ENCODE assay signal across 1 cellular context in the genomic region with DNA sequence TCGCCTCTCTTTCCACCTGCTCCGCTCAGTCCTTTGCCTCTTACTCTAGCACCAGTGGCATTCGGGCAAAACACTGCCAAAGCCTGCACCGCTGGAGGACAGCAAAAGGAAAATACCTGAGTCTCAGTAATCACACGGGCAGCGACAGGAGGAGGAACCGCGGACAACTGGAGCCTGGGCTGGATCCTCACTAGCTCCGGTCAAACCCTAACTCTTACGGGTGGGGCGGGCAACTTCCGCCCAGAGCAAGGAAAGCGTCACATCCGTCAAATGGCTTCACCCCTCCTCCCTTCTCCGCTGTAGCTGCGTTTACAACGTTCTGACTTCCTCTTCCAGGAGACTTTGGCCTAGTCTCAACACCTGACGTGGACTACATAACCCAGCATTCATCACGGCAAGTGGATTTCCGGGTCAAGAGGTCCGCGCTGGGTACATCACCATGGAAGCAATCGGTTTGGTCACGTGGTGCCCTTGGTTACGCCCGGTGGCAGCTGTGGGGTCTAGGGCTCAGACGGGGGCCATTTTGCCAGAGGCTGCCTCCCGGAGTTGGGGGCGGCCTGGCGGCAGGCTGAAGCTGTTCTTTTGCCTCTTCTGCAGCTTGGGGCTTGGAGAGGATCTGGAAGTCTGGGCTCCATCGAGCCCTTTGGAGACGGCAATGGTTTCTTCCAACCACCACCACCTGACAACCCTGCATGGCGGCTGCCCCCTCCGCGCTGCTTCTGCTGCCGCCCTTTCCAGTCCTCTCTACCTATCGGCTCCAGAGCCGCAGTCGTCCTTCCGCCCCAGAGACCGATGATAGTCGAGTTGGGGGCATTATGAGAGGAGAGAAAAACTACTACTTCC.
TF ChIP-seq lines count a peak whose summit lies in the region.

A gene with protein sequence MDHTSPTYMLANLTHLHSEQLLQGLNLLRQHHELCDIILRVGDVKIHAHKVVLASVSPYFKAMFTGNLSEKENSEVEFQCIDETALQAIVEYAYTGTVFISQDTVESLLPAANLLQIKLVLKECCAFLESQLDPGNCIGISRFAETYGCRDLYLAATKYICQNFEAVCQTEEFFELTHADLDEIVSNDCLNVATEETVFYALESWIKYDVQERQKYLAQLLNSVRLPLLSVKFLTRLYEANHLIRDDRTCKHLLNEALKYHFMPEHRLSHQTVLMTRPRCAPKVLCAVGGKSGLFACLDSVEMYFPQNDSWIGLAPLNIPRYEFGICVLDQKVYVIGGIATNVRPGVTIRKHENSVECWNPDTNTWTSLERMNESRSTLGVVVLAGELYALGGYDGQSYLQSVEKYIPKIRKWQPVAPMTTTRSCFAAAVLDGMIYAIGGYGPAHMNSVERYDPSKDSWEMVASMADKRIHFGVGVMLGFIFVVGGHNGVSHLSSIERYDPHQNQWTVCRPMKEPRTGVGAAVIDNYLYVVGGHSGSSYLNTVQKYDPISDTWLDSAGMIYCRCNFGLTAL (minus strand): TSS at position 218 of the 843 bp plus-strand sequence. CDS start 16,019 bp downstream, outside the sequence.
A gene with protein sequence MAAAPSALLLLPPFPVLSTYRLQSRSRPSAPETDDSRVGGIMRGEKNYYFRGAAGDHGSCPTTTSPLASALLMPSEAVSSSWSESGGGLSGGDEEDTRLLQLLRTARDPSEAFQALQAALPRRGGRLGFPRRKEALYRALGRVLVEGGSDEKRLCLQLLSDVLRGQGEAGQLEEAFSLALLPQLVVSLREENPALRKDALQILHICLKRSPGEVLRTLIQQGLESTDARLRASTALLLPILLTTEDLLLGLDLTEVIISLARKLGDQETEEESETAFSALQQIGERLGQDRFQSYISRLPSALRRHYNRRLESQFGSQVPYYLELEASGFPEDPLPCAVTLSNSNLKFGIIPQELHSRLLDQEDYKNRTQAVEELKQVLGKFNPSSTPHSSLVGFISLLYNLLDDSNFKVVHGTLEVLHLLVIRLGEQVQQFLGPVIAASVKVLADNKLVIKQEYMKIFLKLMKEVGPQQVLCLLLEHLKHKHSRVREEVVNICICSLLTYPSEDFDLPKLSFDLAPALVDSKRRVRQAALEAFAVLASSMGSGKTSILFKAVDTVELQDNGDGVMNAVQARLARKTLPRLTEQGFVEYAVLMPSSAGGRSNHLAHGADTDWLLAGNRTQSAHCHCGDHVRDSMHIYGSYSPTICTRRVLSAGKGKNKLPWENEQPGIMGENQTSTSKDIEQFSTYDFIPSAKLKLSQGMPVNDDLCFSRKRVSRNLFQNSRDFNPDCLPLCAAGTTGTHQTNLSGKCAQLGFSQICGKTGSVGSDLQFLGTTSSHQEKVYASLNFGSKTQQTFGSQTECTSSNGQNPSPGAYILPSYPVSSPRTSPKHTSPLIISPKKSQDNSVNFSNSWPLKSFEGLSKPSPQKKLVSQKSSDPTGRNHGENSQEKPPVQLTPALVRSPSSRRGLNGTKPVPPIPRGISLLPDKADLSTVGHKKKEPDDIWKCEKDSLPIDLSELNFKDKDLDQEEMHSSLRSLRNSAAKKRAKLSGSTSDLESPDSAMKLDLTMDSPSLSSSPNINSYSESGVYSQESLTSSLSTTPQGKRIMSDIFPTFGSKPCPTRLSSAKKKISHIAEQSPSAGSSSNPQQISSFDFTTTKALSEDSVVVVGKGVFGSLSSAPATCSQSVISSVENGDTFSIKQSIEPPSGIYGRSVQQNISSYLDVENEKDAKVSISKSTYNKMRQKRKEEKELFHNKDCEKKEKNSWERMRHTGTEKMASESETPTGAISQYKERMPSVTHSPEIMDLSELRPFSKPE (N-terminal part only) (plus strand): TSS at position 461 of the 843 bp plus-strand sequence. CDS start 232 bp downstream, at position 693.

TF ChIP-seq in A549, 52 proteins besides CTCF, POLR2A, EP300 and RAD21 (continued from another document and continues in another):
- TF ChIP-seq SMC3 (IDR thresholded peaks at IDR 0.05) = no peak
- TF ChIP-seq ZNF302 (CRISPR knock-in tag; IDR thresholded peaks at IDR 0.05) = no peak
- 0 out of 2 replicates have a peak, but pooled peaks have one; percentile 14 for TF ChIP-seq MAZ (IDR thresholded peaks at IDR 0.05; ENCODE audit: borderline replicate concordance, low read depth, low read length)
- TF ChIP-seq, protein P1, sequence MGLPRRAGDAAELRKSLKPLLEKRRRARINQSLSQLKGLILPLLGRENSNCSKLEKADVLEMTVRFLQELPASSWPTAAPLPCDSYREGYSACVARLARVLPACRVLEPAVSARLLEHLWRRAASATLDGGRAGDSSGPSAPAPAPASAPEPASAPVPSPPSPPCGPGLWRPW (IDR thresholded peaks at IDR 0.05) = no peak
- TF ChIP-seq CBX8 (IDR thresholded peaks at IDR 0.05) = no peak
- no peak for TF ChIP-seq HOXB13 (CRISPR knock-in tag; IDR thresholded peaks at IDR 0.05; ENCODE audit: low read depth)
- TF ChIP-seq FOSB (CRISPR knock-in tag; IDR thresholded peaks at IDR 0.05) = no peak
- peak; percentile 83; the same call in 1 of the 2 replicates for TF ChIP-seq PHF8 (IDR thresholded peaks at IDR 0.05; ENCODE audit: borderline replicate concordance, low read depth)
- no peak for TF ChIP-seq RARB (CRISPR knock-in tag; IDR thresholded peaks at IDR 0.05)
- TF ChIP-seq EHMT2 (IDR thresholded peaks at IDR 0.05; ENCODE audit: low read depth) = no peak
- no peak for TF ChIP-seq HOXA7 (CRISPR knock-in tag; IDR thresholded peaks at IDR 0.05)
- TF ChIP-seq, protein P2, sequence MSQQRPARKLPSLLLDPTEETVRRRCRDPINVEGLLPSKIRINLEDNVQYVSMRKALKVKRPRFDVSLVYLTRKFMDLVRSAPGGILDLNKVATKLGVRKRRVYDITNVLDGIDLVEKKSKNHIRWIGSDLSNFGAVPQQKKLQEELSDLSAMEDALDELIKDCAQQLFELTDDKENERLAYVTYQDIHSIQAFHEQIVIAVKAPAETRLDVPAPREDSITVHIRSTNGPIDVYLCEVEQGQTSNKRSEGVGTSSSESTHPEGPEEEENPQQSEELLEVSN (IDR thresholded peaks at IDR 0.05; ENCODE audit: borderline replicate concordance, low read depth) = no peak
- TF ChIP-seq MAFK (IDR thresholded peaks at IDR 0.05; ENCODE audit: partially characterized antibody) = no peak
- TF ChIP-seq CHD4 (IDR thresholded peaks at IDR 0.05; ENCODE audit: borderline replicate concordance) = no peak
- no peak for TF ChIP-seq HEYL (CRISPR knock-in tag; IDR thresholded peaks at IDR 0.05)
- TF ChIP-seq ZFP36 (IDR thresholded peaks at IDR 0.05; ENCODE audit: borderline replicate concordance, partially characterized antibody) = no peak
- TF ChIP-seq, protein P3, sequence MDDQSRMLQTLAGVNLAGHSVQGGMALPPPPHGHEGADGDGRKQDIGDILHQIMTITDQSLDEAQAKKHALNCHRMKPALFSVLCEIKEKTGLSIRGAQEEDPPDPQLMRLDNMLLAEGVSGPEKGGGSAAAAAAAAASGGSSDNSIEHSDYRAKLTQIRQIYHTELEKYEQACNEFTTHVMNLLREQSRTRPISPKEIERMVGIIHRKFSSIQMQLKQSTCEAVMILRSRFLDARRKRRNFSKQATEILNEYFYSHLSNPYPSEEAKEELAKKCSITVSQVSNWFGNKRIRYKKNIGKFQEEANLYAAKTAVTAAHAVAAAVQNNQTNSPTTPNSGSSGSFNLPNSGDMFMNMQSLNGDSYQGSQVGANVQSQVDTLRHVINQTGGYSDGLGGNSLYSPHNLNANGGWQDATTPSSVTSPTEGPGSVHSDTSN (IDR thresholded peaks at IDR 0.05) = no peak
- no peak for TF ChIP-seq FOXS1 (CRISPR knock-in tag; IDR thresholded peaks at IDR 0.05)
- no peak for TF ChIP-seq GATA3 (IDR thresholded peaks at IDR 0.05; ENCODE audit: borderline replicate concordance)
- TF ChIP-seq ZSCAN20 (CRISPR knock-in tag; IDR thresholded peaks at IDR 0.05) = no peak
- TF ChIP-seq JUN (IDR thresholded peaks at IDR 0.05) = peak; percentile 70 to 76; a peak in 4 of 5 replicates
- TF ChIP-seq, protein P4, sequence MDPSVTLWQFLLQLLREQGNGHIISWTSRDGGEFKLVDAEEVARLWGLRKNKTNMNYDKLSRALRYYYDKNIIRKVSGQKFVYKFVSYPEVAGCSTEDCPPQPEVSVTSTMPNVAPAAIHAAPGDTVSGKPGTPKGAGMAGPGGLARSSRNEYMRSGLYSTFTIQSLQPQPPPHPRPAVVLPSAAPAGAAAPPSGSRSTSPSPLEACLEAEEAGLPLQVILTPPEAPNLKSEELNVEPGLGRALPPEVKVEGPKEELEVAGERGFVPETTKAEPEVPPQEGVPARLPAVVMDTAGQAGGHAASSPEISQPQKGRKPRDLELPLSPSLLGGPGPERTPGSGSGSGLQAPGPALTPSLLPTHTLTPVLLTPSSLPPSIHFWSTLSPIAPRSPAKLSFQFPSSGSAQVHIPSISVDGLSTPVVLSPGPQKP (IDR thresholded peaks at IDR 0.05; ENCODE audit: low read depth, low read length) = no peak
- no peak for TF ChIP-seq TP53 (CRISPR knock-in tag; IDR thresholded peaks at IDR 0.05)
- no peak for TF ChIP-seq CBX2 (IDR thresholded peaks at IDR 0.05; ENCODE audit: borderline replicate concordance, low read depth)
- no peak for TF ChIP-seq KDM1A (IDR thresholded peaks at IDR 0.05; ENCODE audit: low read depth)
- no peak for TF ChIP-seq RCOR1 (IDR thresholded peaks at IDR 0.05; ENCODE audit: low read depth, low read length)
- TF ChIP-seq, protein P5, sequence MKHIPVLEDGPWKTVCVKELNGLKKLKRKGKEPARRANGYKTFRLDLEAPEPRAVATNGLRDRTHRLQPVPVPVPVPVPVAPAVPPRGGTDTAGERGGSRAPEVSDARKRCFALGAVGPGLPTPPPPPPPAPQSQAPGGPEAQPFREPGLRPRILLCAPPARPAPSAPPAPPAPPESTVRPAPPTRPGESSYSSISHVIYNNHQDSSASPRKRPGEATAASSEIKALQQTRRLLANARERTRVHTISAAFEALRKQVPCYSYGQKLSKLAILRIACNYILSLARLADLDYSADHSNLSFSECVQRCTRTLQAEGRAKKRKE (CRISPR knock-in tag; IDR thresholded peaks at IDR 0.05; ENCODE audit: low read depth) = no peak
- no peak for TF ChIP-seq CHD2 (IDR thresholded peaks at IDR 0.05; ENCODE audit: low read length, partially characterized antibody)
- TF ChIP-seq, protein P6, sequence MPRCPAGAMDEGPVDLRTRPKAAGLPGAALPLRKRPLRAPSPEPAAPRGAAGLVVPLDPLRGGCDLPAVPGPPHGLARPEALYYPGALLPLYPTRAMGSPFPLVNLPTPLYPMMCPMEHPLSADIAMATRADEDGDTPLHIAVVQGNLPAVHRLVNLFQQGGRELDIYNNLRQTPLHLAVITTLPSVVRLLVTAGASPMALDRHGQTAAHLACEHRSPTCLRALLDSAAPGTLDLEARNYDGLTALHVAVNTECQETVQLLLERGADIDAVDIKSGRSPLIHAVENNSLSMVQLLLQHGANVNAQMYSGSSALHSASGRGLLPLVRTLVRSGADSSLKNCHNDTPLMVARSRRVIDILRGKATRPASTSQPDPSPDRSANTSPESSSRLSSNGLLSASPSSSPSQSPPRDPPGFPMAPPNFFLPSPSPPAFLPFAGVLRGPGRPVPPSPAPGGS (IDR thresholded peaks at IDR 0.05) = peak; percentile 35; the same call in 1 of the 3 replicates
- no peak for TF ChIP-seq HOXB5 (CRISPR knock-in tag; IDR thresholded peaks at IDR 0.05)
- TF ChIP-seq, protein P7, sequence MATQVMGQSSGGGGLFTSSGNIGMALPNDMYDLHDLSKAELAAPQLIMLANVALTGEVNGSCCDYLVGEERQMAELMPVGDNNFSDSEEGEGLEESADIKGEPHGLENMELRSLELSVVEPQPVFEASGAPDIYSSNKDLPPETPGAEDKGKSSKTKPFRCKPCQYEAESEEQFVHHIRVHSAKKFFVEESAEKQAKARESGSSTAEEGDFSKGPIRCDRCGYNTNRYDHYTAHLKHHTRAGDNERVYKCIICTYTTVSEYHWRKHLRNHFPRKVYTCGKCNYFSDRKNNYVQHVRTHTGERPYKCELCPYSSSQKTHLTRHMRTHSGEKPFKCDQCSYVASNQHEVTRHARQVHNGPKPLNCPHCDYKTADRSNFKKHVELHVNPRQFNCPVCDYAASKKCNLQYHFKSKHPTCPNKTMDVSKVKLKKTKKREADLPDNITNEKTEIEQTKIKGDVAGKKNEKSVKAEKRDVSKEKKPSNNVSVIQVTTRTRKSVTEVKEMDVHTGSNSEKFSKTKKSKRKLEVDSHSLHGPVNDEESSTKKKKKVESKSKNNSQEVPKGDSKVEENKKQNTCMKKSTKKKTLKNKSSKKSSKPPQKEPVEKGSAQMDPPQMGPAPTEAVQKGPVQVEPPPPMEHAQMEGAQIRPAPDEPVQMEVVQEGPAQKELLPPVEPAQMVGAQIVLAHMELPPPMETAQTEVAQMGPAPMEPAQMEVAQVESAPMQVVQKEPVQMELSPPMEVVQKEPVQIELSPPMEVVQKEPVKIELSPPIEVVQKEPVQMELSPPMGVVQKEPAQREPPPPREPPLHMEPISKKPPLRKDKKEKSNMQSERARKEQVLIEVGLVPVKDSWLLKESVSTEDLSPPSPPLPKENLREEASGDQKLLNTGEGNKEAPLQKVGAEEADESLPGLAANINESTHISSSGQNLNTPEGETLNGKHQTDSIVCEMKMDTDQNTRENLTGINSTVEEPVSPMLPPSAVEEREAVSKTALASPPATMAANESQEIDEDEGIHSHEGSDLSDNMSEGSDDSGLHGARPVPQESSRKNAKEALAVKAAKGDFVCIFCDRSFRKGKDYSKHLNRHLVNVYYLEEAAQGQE (IDR thresholded peaks at IDR 0.05) = no peak; the same call in 1 of the 2 replicates
- no peak for TF ChIP-seq SREBF2 (IDR thresholded peaks at IDR 0.05)
- TF ChIP-seq HDAC2 (IDR thresholded peaks at IDR 0.05) = no peak
- no peak for TF ChIP-seq ESRRA (IDR thresholded peaks at IDR 0.05; ENCODE audit: borderline replicate concordance, low read length)
- no peak for TF ChIP-seq RNF2 (IDR thresholded peaks at IDR 0.05; ENCODE audit: borderline replicate concordance, low read depth)
- TF ChIP-seq, protein P8, sequence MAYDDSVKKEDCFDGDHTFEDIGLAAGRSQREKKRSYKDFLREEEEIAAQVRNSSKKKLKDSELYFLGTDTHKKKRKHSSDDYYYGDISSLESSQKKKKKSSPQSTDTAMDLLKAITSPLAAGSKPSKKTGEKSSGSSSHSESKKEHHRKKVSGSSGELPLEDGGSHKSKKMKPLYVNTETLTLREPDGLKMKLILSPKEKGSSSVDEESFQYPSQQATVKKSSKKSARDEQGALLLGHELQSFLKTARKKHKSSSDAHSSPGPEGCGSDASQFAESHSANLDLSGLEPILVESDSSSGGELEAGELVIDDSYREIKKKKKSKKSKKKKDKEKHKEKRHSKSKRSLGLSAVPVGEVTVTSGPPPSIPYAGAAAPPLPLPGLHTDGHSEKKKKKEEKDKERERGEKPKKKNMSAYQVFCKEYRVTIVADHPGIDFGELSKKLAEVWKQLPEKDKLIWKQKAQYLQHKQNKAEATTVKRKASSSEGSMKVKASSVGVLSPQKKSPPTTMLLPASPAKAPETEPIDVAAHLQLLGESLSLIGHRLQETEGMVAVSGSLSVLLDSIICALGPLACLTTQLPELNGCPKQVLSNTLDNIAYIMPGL (CRISPR knock-in tag; IDR thresholded peaks at IDR 0.05; ENCODE audit: borderline replicate concordance) = no peak
- TF ChIP-seq, protein P9, sequence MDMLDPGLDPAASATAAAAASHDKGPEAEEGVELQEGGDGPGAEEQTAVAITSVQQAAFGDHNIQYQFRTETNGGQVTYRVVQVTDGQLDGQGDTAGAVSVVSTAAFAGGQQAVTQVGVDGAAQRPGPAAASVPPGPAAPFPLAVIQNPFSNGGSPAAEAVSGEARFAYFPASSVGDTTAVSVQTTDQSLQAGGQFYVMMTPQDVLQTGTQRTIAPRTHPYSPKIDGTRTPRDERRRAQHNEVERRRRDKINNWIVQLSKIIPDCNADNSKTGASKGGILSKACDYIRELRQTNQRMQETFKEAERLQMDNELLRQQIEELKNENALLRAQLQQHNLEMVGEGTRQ (IDR thresholded peaks at IDR 0.05) = peak; percentile 98
- TF ChIP-seq BHLHE40 (IDR thresholded peaks at IDR 0.05; ENCODE audit: low read depth, low read length) = no peak
- TF ChIP-seq MYC (IDR thresholded peaks at IDR 0.05; ENCODE audit: borderline replicate concordance, low read length) = no peak
- no peak for TF ChIP-seq NR3C1 (IDR thresholded peaks at IDR 0.05)
- TF ChIP-seq, protein P10, sequence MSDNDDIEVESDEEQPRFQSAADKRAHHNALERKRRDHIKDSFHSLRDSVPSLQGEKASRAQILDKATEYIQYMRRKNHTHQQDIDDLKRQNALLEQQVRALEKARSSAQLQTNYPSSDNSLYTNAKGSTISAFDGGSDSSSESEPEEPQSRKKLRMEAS (IDR thresholded peaks at IDR 0.05) = peak; percentile 51; the same call in 1 of the 2 replicates
